Comparison of ENCODE assay signal across 36 cellular contexts in genomic region chr21:44505673-44506278, GRCh38. TPM values are rescaled to one million over a fixed set of nuclear protein-coding genes. Genes with fewer than 3 reads are reported as not detected.
DNase-seq lines count a peak whose midpoint lies in the region; ATAC-seq and TF ChIP-seq lines count a peak whose summit lies in the region.
"Had no signal": no experiment of that assay in that cellular context is flagged by ENCODE, and none has a peak within 500 bp of the region (broad histone marks: within the 10 kb centered on the region; RNA-seq: fewer than 3 reads in every experiment).

No MANE protein-coding gene starts in this region.

- peak overlapping the region; percentile 56 for H3K4me3 Mint-ChIP-seq in neural crest cell
- H3K4me3 Mint-ChIP-seq: activated CD4-positive, alpha-beta T cell treated with anti-CD3 and anti-CD28 coated beads, Interleukin-2, amount 10 ng/mL, durations not matched to agents 24 days and 14 days; activated naive CD8-positive, alpha-beta T cell treated with anti-CD3 and anti-CD28 coated beads, Interleukin-2, amount 10 ng/mL, durations not matched to agents 7 days and 5 days; nephron; stimulated activated effector memory CD8-positive, alpha-beta T cell treated with anti-CD3 and anti-CD28 coated beads, Interleukin-12 subunit alpha, Interleukin-12 subunit beta, amount 100 ng/mL, for 72 hours had no signal

- H3K9me3 Mint-ChIP-seq in neural crest cell, result no peaks in the 10 kb centered on the region
- H3K9me3 Mint-ChIP-seq: activated CD4-positive, alpha-beta T cell treated with anti-CD3 and anti-CD28 coated beads, Interleukin-2, amount 10 ng/mL, durations not matched to agents 24 days and 14 days; activated naive CD8-positive, alpha-beta T cell treated with anti-CD3 and anti-CD28 coated beads, Interleukin-2, amount 10 ng/mL, durations not matched to agents 7 days and 5 days; nephron; stimulated activated effector memory CD8-positive, alpha-beta T cell treated with anti-CD3 and anti-CD28 coated beads, Interleukin-12 subunit alpha, Interleukin-12 subunit beta, amount 100 ng/mL, for 72 hours had no signal

- peak overlapping the region; percentile 86 for H3K27ac Mint-ChIP-seq in neural crest cell (ENCODE audit: unreplicated experiment)
- H3K27ac Mint-ChIP-seq: activated CD4-positive, alpha-beta T cell treated with anti-CD3 and anti-CD28 coated beads, Interleukin-2, amount 10 ng/mL, durations not matched to agents 24 days and 14 days; activated naive CD8-positive, alpha-beta T cell treated with anti-CD3 and anti-CD28 coated beads, Interleukin-2, amount 10 ng/mL, durations not matched to agents 7 days and 5 days; nephron; stimulated activated effector memory CD8-positive, alpha-beta T cell treated with anti-CD3 and anti-CD28 coated beads, Interleukin-12 subunit alpha, Interleukin-12 subunit beta, amount 100 ng/mL, for 72 hours had no signal

- DNase-seq in HuH-7.5 (ENCODE audit: low spot score) (peak; percentile 51), dermis blood vessel endothelial cell (peak; percentile 13), neural crest cell (ENCODE audit: low read depth, low spot score) (peak; percentile 32)
- DNase-seq in stimulated activated naive CD4-positive, alpha-beta T cell treated with Interleukin-2 at 50 U/mL for 16 hours (lab: John Stamatoyannopoulos, UW), result no peak
- DNase-seq: activated CD4-positive, alpha-beta T cell treated with anti-CD3 and anti-CD28 coated beads, Interleukin-2, amount 10 ng/mL, durations not matched to agents 24 days and 14 days; activated effector memory CD4-positive, alpha-beta T cell treated with anti-CD3 and anti-CD28 coated beads, Interleukin-2, amount 50 U/mL, for 16 hours; activated naive CD8-positive, alpha-beta T cell treated with anti-CD3 and anti-CD28 coated beads, Interleukin-2, amount 10 ng/mL, durations not matched to agents 7 days and 5 days; activated T-cell treated with anti-CD3 and anti-CD28 coated beads, Interleukin-2, amount 50 U/mL, for 1 hour; BE2C; body of pancreas; COR-L47; DND-41; dorsolateral prefrontal cortex; islet precursor cell; NCI-H1105; NCI-H187 treated with DMSO at 0.1 percent for 48 hours; NCI-H2171 treated with DMSO at 0.1 percent for 48 hours; NCI-H510A treated with DMSO at 0.1 percent for 48 hours; PC-9; stimulated activated CD4-positive, alpha-beta T cell treated with anti-CD3 and anti-CD28 coated beads, Interleukin-12 subunit alpha, Interleukin-12 subunit beta, amount 100 ng/mL, for 4 hours; stimulated activated CD4-positive, alpha-beta T cell treated with anti-CD3 and anti-CD28 coated beads, Interleukin-4, amount 100 ng/mL, for 24 hours; substantia nigra; T-helper 2 cell had no signal

- no peaks in the 10 kb centered on the region for H3K36me3 Mint-ChIP-seq in neural crest cell (ENCODE audit: low read depth)
- H3K36me3 Mint-ChIP-seq: activated naive CD8-positive, alpha-beta T cell treated with anti-CD3 and anti-CD28 coated beads, Interleukin-2, amount 10 ng/mL, durations not matched to agents 7 days and 5 days; stimulated activated effector memory CD8-positive, alpha-beta T cell treated with anti-CD3 and anti-CD28 coated beads, Interleukin-12 subunit alpha, Interleukin-12 subunit beta, amount 100 ng/mL, for 72 hours had no signal

- peaks cover 11% of the 10 kb centered on the region for H3K4me1 Mint-ChIP-seq in neural crest cell
- H3K4me1 Mint-ChIP-seq: nephron; stimulated activated effector memory CD8-positive, alpha-beta T cell treated with anti-CD3 and anti-CD28 coated beads, Interleukin-12 subunit alpha, Interleukin-12 subunit beta, amount 100 ng/mL, for 72 hours had no signal

- H3K27me3 Mint-ChIP-seq in neural crest cell (ENCODE audit: low read depth), result no peaks in the 10 kb centered on the region

- no peak for TF ChIP-seq CTCF in neural crest cell (conservative IDR thresholded peaks at IDR 0.05)

- ATAC-seq in HG03025 (IDR thresholded peaks at IDR 0.05; ENCODE audit: low FRiP score, unreplicated experiment) (no peak), HG03432 (IDR thresholded peaks at IDR 0.05; ENCODE audit: unreplicated experiment) (no peak)
- ATAC-seq: body of pancreas; right lobe of liver; stimulated activated effector memory CD8-positive, alpha-beta T cell treated with anti-CD3 and anti-CD28 coated beads, Interleukin-12 subunit alpha, Interleukin-12 subunit beta, amount 100 ng/mL, for 72 hours had no signal

RNA-seq across cellular contexts. Expression of gene KRTAP10-1, which starts 34.2 kb away (rescaled TPM):
- total RNA-seq in dermis blood vessel endothelial cell (not detected in 2 replicates), neural crest cell (not detected in 2 replicates)
- total RNA-seq: activated CD4-positive, alpha-beta T cell treated with anti-CD3 and anti-CD28 coated beads, Interleukin-2, amount 10 ng/mL, durations not matched to agents 24 days and 14 days; activated CD8-positive, alpha-beta memory T cell treated with anti-CD3 and anti-CD28 coated beads for 36 hours; activated naive CD8-positive, alpha-beta T cell treated with anti-CD3 and anti-CD28 coated beads, Interleukin-2, amount 10 ng/mL, durations not matched to agents 7 days and 5 days; body of pancreas; endothelial cell of umbilical vein; glomerular endothelial cell; lung; M059J; mucosa of gallbladder; PC-9; right lobe of liver; Right ventricle myocardium superior; upper lobe of left lung had no signal

RNA-seq across cellular contexts. Expression of gene KRTAP10-2, which starts 45.5 kb away (rescaled TPM):
- not detected in 2 replicates for total RNA-seq in dermis blood vessel endothelial cell
- total RNA-seq in neural crest cell, result not detected in 2 replicates
- total RNA-seq: activated CD4-positive, alpha-beta T cell treated with anti-CD3 and anti-CD28 coated beads, Interleukin-2, amount 10 ng/mL, durations not matched to agents 24 days and 14 days; activated CD8-positive, alpha-beta memory T cell treated with anti-CD3 and anti-CD28 coated beads for 36 hours; activated naive CD8-positive, alpha-beta T cell treated with anti-CD3 and anti-CD28 coated beads, Interleukin-2, amount 10 ng/mL, durations not matched to agents 7 days and 5 days; body of pancreas; endothelial cell of umbilical vein; glomerular endothelial cell; lung; M059J; mucosa of gallbladder; PC-9; right lobe of liver; Right ventricle myocardium superior; upper lobe of left lung had no signal

RNA-seq across cellular contexts. Expression of gene LRRC3, which starts 50.5 kb away (rescaled TPM):
- total RNA-seq in dermis blood vessel endothelial cell (1.9 and 2.1 TPM in 2 replicates), neural crest cell (9.6 and 10.1 TPM in 2 replicates)
- total RNA-seq: M059J had no signal

RNA-seq across cellular contexts. Expression of gene KRTAP10-3, which starts 52.8 kb away (rescaled TPM):
- total RNA-seq in dermis blood vessel endothelial cell (not detected in 2 replicates), neural crest cell (not detected in 2 replicates)
- total RNA-seq: activated CD4-positive, alpha-beta T cell treated with anti-CD3 and anti-CD28 coated beads, Interleukin-2, amount 10 ng/mL, durations not matched to agents 24 days and 14 days; activated CD8-positive, alpha-beta memory T cell treated with anti-CD3 and anti-CD28 coated beads for 36 hours; activated naive CD8-positive, alpha-beta T cell treated with anti-CD3 and anti-CD28 coated beads, Interleukin-2, amount 10 ng/mL, durations not matched to agents 7 days and 5 days; body of pancreas; endothelial cell of umbilical vein; glomerular endothelial cell; lung; M059J; mucosa of gallbladder; PC-9; right lobe of liver; Right ventricle myocardium superior; upper lobe of left lung had no signal
